ENCODE assay signal across 21 cellular contexts in the genomic region with DNA sequence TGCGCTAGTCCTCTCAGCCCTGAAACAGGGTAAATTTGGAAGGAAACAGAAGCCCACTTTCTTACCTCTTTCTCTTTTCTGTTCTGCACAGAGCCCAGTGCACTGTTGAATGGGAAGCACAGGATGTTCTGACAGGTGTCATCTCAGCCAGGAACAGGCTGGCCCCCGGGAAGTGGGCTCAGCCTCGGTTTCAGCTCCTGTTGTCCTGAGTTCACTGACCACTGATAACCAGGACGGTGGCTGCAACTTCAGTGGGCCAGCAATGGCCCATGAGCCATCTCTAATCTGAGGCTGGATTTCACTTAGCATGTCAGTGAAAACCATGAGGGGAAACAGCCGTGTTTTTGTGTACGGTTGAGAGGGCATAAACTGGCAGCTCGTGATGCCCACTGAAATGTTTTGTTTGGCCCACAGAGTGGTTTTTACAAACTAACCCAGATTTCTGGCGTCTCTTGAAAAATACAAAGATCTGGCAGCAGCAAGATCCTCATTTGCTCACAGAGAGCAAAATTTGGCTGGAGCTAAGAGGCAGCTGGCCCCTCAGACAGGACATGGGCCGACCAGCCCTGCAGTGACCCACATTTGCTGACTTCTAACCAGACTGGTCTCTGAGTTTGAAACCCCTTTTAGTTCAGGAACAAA.
DNase-seq lines count a peak whose midpoint lies in the region; ATAC-seq, FAIRE-seq and TF ChIP-seq lines count a peak whose summit lies in the region.
"Had no signal": no experiment of that assay in that cellular context is flagged by ENCODE, and none has a peak within 500 bp of the region (broad histone marks: within the 10 kb centered on the region; RNA-seq: fewer than 3 reads in every experiment).

No MANE protein-coding gene starts in this region.

- H3K9me3 ChIP-seq in uterus: no peaks in the 10 kb centered on the region
- H3K9me3 ChIP-seq: A549, BLaER1 had no signal

- intact Hi-C loops in head of caudate nucleus (cut with DNase I) (no loop called here), uterus (cut with DNase I; ENCODE audit: low total_unique reads) (no loop called here)

- H3K36me3 ChIP-seq in bronchial epithelial cell (ENCODE audit: control insufficient read depth, insufficient read depth, low read length) (no peaks in the 10 kb centered on the region), uterus (no peaks in the 10 kb centered on the region)
- H3K36me3 ChIP-seq: BLaER1, SJSA1 had no signal

- TF ChIP-seq CTCF in bronchial epithelial cell (IDR thresholded peaks at IDR 0.05; ENCODE audit: insufficient read depth, low read length, severe bottlenecking): no peak
- no peak for TF ChIP-seq CTCF in uterus (IDR thresholded peaks at IDR 0.05)

- ATAC-seq in HG03108 (IDR thresholded peaks at IDR 0.05; ENCODE audit: unreplicated experiment): no peak
- ATAC-seq: A549; CD8-positive, alpha-beta T cell; Panc1 had no signal

- no peaks in the 10 kb centered on the region for H3K4me1 ChIP-seq in uterus
- H3K4me1 ChIP-seq: A549, BLaER1, SJSA1 had no signal

- H3K27me3 ChIP-seq in bronchial epithelial cell (ENCODE audit: control insufficient read depth, insufficient read depth, low read length) (no peaks in the 10 kb centered on the region), uterus (no peaks in the 10 kb centered on the region)
- H3K27me3 ChIP-seq: BLaER1, SJSA1 had no signal

- FAIRE-seq in bronchial epithelial cell (lab: Jason Lieb, UNC): peak; percentile 64
- FAIRE-seq: A549, GM12892 had no signal

- no peak overlapping the region for H3K27ac ChIP-seq in uterus
- H3K27ac ChIP-seq: A549, BLaER1, HL-60, SJSA1 had no signal

- DNase-seq in C1 segment of cervical spinal cord (lab: John Stamatoyannopoulos, UW): peak in 9 of 14 donors; percentile 8 to 90 (median 24)
- DNase-seq in bronchial epithelial cell (ENCODE audit: low read depth): no peak
- DNase-seq in head of caudate nucleus: peak in 29 of 42 donors; percentile 5 to 59 (median 31)
- peak; percentile 27 for DNase-seq in putamen (ENCODE audit: low spot score)
- DNase-seq in uterus: no peak
- no peak for DNase-seq in NCI-H1105 treated with DMSO at 0.1 percent for 48 hours (lab: John Stamatoyannopoulos, UW)
- DNase-seq in NK-92 treated with Interleukin-12 subunit alpha and Interleukin-12 subunit beta, amount 100 ng/mL, for 24 hours (lab: John Stamatoyannopoulos, UW): no peak
- DNase-seq: Calu3; CD8-positive, alpha-beta T cell; NCI-H1436; NCI-H1930; NCI-H226; NCI-H524; NCI-H82 had no signal

- no peak overlapping the region for H3K4me3 ChIP-seq in bronchial epithelial cell (ENCODE audit: low read depth, low read length)
- H3K4me3 ChIP-seq in uterus: no peak overlapping the region
- H3K4me3 ChIP-seq: A549, BLaER1, SJSA1 had no signal

- no peak for TF ChIP-seq POLR2A in uterus (IDR thresholded peaks at IDR 0.05)

Comparison
In these comparisons a context has a peak if more than half of its experiments do, and no peak if none do; other contexts are left out.
1. DNase-seq: peak in C1 segment of cervical spinal cord (9 of 14), head of caudate nucleus (29 of 42) and putamen (single experiment); none in bronchial epithelial cell (single experiment), uterus (0 of 2), NCI-H1105 treated with DMSO at 0.1 percent for 48 hours (single experiment) and NK-92 treated with Interleukin-12 subunit alpha and Interleukin-12 subunit beta, amount 100 ng/mL, for 24 hours (single experiment).